ENCODE assay signal across 18 cellular contexts in the genomic region with DNA sequence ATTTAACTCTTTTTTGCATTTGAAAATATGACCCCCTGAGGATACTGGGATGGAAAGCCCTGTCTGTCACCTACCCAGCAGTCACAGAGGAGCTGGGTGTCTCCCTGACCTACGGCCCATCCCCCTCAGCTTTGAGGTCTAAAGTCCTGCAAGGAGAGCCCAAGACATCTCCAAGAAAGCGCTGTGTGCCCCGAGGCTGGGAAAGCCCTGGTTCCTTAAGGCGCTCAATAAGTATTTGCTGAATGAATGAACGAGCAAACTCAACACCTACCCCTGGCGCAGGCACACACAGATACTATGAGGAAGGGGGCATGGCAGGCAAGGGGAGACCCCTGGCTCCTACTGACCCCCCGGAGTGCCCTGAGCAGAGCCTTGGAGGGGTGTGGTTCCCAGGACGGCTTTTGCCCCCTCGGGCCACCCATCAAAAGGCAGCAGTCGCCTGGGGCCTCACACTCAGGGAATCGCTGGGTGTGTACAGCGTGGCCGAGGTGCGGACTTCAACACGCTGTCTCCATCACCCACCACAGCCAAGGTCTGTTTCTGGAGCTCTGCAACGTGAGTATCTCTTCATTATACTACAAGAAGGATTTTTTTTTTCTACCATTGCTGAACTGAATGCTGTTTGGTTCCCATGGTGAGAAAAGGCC.
DNase-seq lines count a peak whose midpoint lies in the region; ATAC-seq and TF ChIP-seq lines count a peak whose summit lies in the region.
"Had no signal": no experiment of that assay in that cellular context is flagged by ENCODE, and none has a peak within 500 bp of the region (broad histone marks: within the 10 kb centered on the region; RNA-seq: fewer than 3 reads in every experiment).

No MANE protein-coding gene starts in this region.

- no peaks in the 10 kb centered on the region for H3K9me2 ChIP-seq in hepatocyte (replicated peaks; ENCODE audit: insufficient read depth)

- H3K79me1 ChIP-seq in neuronal stem cell (ENCODE audit: low read depth, low read length): no peaks in the 10 kb centered on the region

- POLR2A ChIA-PET in Caco-2 (lab: Charles Lee): no interaction called here

- H4K8ac ChIP-seq in neuronal stem cell (ENCODE audit: low read depth, low read length): no peak overlapping the region

- no peaks in the 10 kb centered on the region for H3K27me3 Mint-ChIP-seq in Caco-2 (ENCODE audit: insufficient read depth, unreplicated experiment)
- peaks cover 22% of the 10 kb centered on the region for H3K27me3 Mint-ChIP-seq in activated T-helper 1 cell treated with anti-CD3 and anti-CD28 coated beads, Interleukin-12 subunit alpha, Interleukin-12 subunit beta, Interleukin-2, Interleukin-4 antibody, amounts not matched to agents 30 ng/mL and 10 ng/mL and 1 ng/mL, durations not matched to agents 14 hours and 24 hours and 36 hours (ENCODE audit: insufficient read depth)

- peak overlapping the region; percentile 54 for H3K27ac ChIP-seq in hepatocyte
- H3K27ac ChIP-seq in neuronal stem cell (replicated peaks; ENCODE audit: low read length): no peak overlapping the region
- H3K27ac ChIP-seq in heart right ventricle: no peak overlapping the region
- H3K27ac ChIP-seq: PC-9, RWPE1 had no signal

- peaks cover 32% of the 10 kb centered on the region for H3K4me1 Mint-ChIP-seq in Caco-2 (ENCODE audit: low read depth, unreplicated experiment)
- H3K4me1 Mint-ChIP-seq in activated T-helper 1 cell treated with anti-CD3 and anti-CD28 coated beads, Interleukin-12 subunit alpha, Interleukin-12 subunit beta, Interleukin-2, Interleukin-4 antibody, amounts not matched to agents 30 ng/mL and 10 ng/mL and 1 ng/mL, durations not matched to agents 14 hours and 24 hours and 36 hours (ENCODE audit: low read depth): no peaks in the 10 kb centered on the region
- H3K4me1 Mint-ChIP-seq: CD14-positive monocyte had no signal

- no peak for TF ChIP-seq CTCF in Caco-2 (IDR thresholded peaks at IDR 0.05; ENCODE audit: insufficient read depth in 1 of 2, low read depth in 1 of 2, low read length in 1 of 2, severe bottlenecking in 1 of 2, unreplicated experiment in 1 of 2)
- TF ChIP-seq CTCF in hepatocyte (IDR thresholded peaks at IDR 0.05; ENCODE audit: poor library complexity): no peak
- TF ChIP-seq CTCF in heart right ventricle (IDR thresholded peaks at IDR 0.05): no peak
- TF ChIP-seq CTCF in BE2C (IDR thresholded peaks at IDR 0.05; ENCODE audit: low read depth, low read length): no peak

- H2BK120ac ChIP-seq in neuronal stem cell (ENCODE audit: low read depth, low read length): no peak overlapping the region

- peak; percentile 36 to 85 for DNase-seq in Caco-2
- DNase-seq in HuH-7 (ENCODE audit: low spot score): peak; percentile 33
- peak; percentile 56 for DNase-seq in hepatocyte (ENCODE audit: low spot score)
- no peak for DNase-seq in neuronal stem cell (ENCODE audit: low spot score)
- DNase-seq in heart right ventricle: no peak
- no peak for DNase-seq in activated T-helper 1 cell treated with anti-CD3 and anti-CD28 coated beads, Interleukin-12 subunit alpha, Interleukin-12 subunit beta, Interleukin-2, Interleukin-4 antibody, amounts not matched to agents 30 ng/mL and 10 ng/mL and 1 ng/mL, durations not matched to agents 14 hours and 24 hours and 36 hours (ENCODE audit: low spot score)
- no peak for DNase-seq in NCI-H510A (lab: John Stamatoyannopoulos, UW)
- no peak for DNase-seq in BE2C
- DNase-seq: DMS79 treated with DMSO at 0.1 percent for 48 hours, HFFc6, IMR-90, NCI-H1930, NCI-H524, NCI-H82, PC-9, SIG-M5 had no signal

- 0 out of 2 replicates have a peak, but pooled peaks cover 3% of the 10 kb centered on the region for H3K9me3 ChIP-seq in Caco-2
- H3K9me3 ChIP-seq in hepatocyte (ENCODE audit: low read depth): no peaks in the 10 kb centered on the region
- H3K9me3 ChIP-seq in neuronal stem cell (replicated peaks in 1 of 2; ENCODE audit: control insufficient read depth in 2 of 2, insufficient read depth in 1 of 2, low read depth in 1 of 2, low read length in 2 of 2): peaks cover 2 to 3% of the 10 kb centered on the region in 2 donors
- H3K9me3 ChIP-seq in heart right ventricle: peaks cover 0 to 10% (median 0%) of the 10 kb centered on the region in 11 donors
- no peaks in the 10 kb centered on the region for H3K9me3 ChIP-seq in BE2C

- no peaks in the 10 kb centered on the region for H3K27me3 ChIP-seq in Caco-2 (replicated peaks; ENCODE audit: control insufficient read depth, insufficient read depth, low read length)
- no peaks in the 10 kb centered on the region for H3K27me3 ChIP-seq in hepatocyte
- peaks cover 0 to 22% (median 0%) of the 10 kb centered on the region in 3 experiments for H3K27me3 ChIP-seq in neuronal stem cell (ENCODE audit: control insufficient read depth in 3 of 3, insufficient read depth in 3 of 3, low read depth in 1 of 3, low read length in 3 of 3)
- H3K27me3 ChIP-seq in heart right ventricle: peaks cover 0 to 45% (median 20%) of the 10 kb centered on the region in 7 donors
- no peaks in the 10 kb centered on the region for H3K27me3 ChIP-seq in BE2C

- BruUV-seq in Caco-2 (replicated peaks; lab: Mats Ljungman, UMichigan): TSS peak; percentile 64

- no peak overlapping the region for H3K4ac ChIP-seq in neuronal stem cell (ENCODE audit: low read length)

- H4K20me1 ChIP-seq in hepatocyte (ENCODE audit: insufficient read depth, poor library complexity, severe bottlenecking): no peaks in the 10 kb centered on the region

- H3K36me3 Mint-ChIP-seq in Caco-2 (ENCODE audit: insufficient read depth, unreplicated experiment): peaks cover 10% of the 10 kb centered on the region
- H3K36me3 Mint-ChIP-seq in activated T-helper 1 cell treated with anti-CD3 and anti-CD28 coated beads, Interleukin-12 subunit alpha, Interleukin-12 subunit beta, Interleukin-2, Interleukin-4 antibody, amounts not matched to agents 30 ng/mL and 10 ng/mL and 1 ng/mL, durations not matched to agents 14 hours and 24 hours and 36 hours (ENCODE audit: low read depth): peaks cover 1% of the 10 kb centered on the region
- H3K36me3 Mint-ChIP-seq: CD14-positive monocyte had no signal

- H3K4me3 ChIP-seq in Caco-2 (ENCODE audit: low read depth, low read length) (peak overlapping the region; percentile 29), hepatocyte (no peak overlapping the region), neuronal stem cell (ENCODE audit: low read length in 2 of 2) (no peak overlapping the region), heart right ventricle (no peak overlapping the region), BE2C (ENCODE audit: low read depth, low read length) (no peak overlapping the region)
- H3K4me3 ChIP-seq: PC-9 had no signal

- H4K91ac ChIP-seq in neuronal stem cell (ENCODE audit: low read depth, low read length, poor library complexity): no peak overlapping the region

- no peak overlapping the region for H2BK12ac ChIP-seq in neuronal stem cell (ENCODE audit: low read length)

- no peak for ATAC-seq in heart right ventricle

- CTCF ChIA-PET in Caco-2 (lab: Charles Lee): interaction anchor here (0.7 kb wide), 1 partner anchor 72 kb away, joined by 3 read pairs; no protein-coding TSS in a partner anchor

- peak overlapping the region; percentile 52 for H3K4me3 Mint-ChIP-seq in Caco-2 (ENCODE audit: unreplicated experiment)
- H3K4me3 Mint-ChIP-seq in activated T-helper 1 cell treated with anti-CD3 and anti-CD28 coated beads, Interleukin-12 subunit alpha, Interleukin-12 subunit beta, Interleukin-2, Interleukin-4 antibody, amounts not matched to agents 30 ng/mL and 10 ng/mL and 1 ng/mL, durations not matched to agents 14 hours and 24 hours and 36 hours: no peak overlapping the region
- H3K4me3 Mint-ChIP-seq: CD14-positive monocyte, HFFc6 had no signal

- intact Hi-C loops in Caco-2 (cut with micrococcal nuclease; ENCODE audit: unreplicated experiment): loop anchor here (2.0 kb wide), 1 partner anchor 14 kb away; no protein-coding TSS in a partner anchor
- intact Hi-C loops in heart right ventricle (cut with DNase I): no loop called here
- intact Hi-C loops in activated T-helper 1 cell treated with anti-CD3 and anti-CD28 coated beads, Interleukin-12 subunit alpha, Interleukin-12 subunit beta, Interleukin-2, Interleukin-4 antibody, amounts not matched to agents 30 ng/mL and 10 ng/mL and 1 ng/mL, durations not matched to agents 14 hours and 24 hours and 36 hours (cut with micrococcal nuclease): no loop called here

- no peak overlapping the region for H3K14ac ChIP-seq in neuronal stem cell (ENCODE audit: low read length)

- peak overlapping the region; percentile 85 for H2AK5ac ChIP-seq in neuronal stem cell (ENCODE audit: low read depth, low read length)

- peak overlapping the region; percentile 60 for H3K18ac ChIP-seq in neuronal stem cell (ENCODE audit: low read length)

- H2BK15ac ChIP-seq in neuronal stem cell (ENCODE audit: low read length): no peak overlapping the region

- H3K4me2 ChIP-seq in hepatocyte (peak overlapping the region; percentile 60), neuronal stem cell (ENCODE audit: insufficient read depth, low read length, poor library complexity, severe bottlenecking) (no peak overlapping the region)
- H3K4me2 ChIP-seq: PC-9 had no signal

- H3K36me3 ChIP-seq in Caco-2 (ENCODE audit: control insufficient read depth, insufficient read depth, low read length) (no peaks in the 10 kb centered on the region), hepatocyte (replicated peaks; ENCODE audit: insufficient read depth, low read depth) (no peaks in the 10 kb centered on the region), neuronal stem cell (replicated peaks in 1 of 2; ENCODE audit: control insufficient read depth in 2 of 2, insufficient read depth in 2 of 2, low read length in 2 of 2) (no peaks in the 10 kb centered on the region), heart right ventricle (no peaks in the 10 kb centered on the region), BE2C (no peaks in the 10 kb centered on the region)

- WGBS in hepatocyte (ENCODE audit: low lambda C conversion rate, missing lambda C conversion rate): 63% methylated on average over 16 of the region's 16 CpGs
- WGBS in neuronal stem cell (ENCODE audit: extremely low coverage in 2 of 2, insufficient read length in 2 of 2, insufficient replicate concordance in 1 of 2), 2 donors: no CpG with 5 or more reads among the region's 16 CpGs
- 58 to 65% methylated on average over 16 of the region's 16 CpGs for WGBS in heart right ventricle, 2 donors

- no peaks in the 10 kb centered on the region for H3K79me2 ChIP-seq in hepatocyte

- peak overlapping the region; percentile 4 for H3K27ac Mint-ChIP-seq in Caco-2 (ENCODE audit: unreplicated experiment)
- no peak overlapping the region for H3K27ac Mint-ChIP-seq in activated T-helper 1 cell treated with anti-CD3 and anti-CD28 coated beads, Interleukin-12 subunit alpha, Interleukin-12 subunit beta, Interleukin-2, Interleukin-4 antibody, amounts not matched to agents 30 ng/mL and 10 ng/mL and 1 ng/mL, durations not matched to agents 14 hours and 24 hours and 36 hours
- H3K27ac Mint-ChIP-seq: HFFc6 had no signal

- H3K4me1 ChIP-seq in Caco-2: peaks cover 44% of the 10 kb centered on the region
- H3K4me1 ChIP-seq in hepatocyte (ENCODE audit: insufficient read depth): peaks cover 32% of the 10 kb centered on the region
- peaks cover 10 to 11% of the 10 kb centered on the region in 2 donors for H3K4me1 ChIP-seq in neuronal stem cell (ENCODE audit: control insufficient read depth in 2 of 2, insufficient read depth in 1 of 2, low read depth in 1 of 2, low read length in 2 of 2)
- no peaks in the 10 kb centered on the region for H3K4me1 ChIP-seq in heart right ventricle
- H3K4me1 ChIP-seq in BE2C: peaks cover 19% of the 10 kb centered on the region

- H2BK5ac ChIP-seq in neuronal stem cell (ENCODE audit: low read length): no peak overlapping the region

- no peak overlapping the region for H3K9ac ChIP-seq in neuronal stem cell (ENCODE audit: low read depth, low read length, poor library complexity)

- peak overlapping the region; percentile 14 for H3K23ac ChIP-seq in neuronal stem cell (ENCODE audit: low read depth, low read length, poor library complexity)

- H2AFZ ChIP-seq in hepatocyte (no peak overlapping the region), neuronal stem cell (ENCODE audit: low read length) (peak overlapping the region; percentile 1)
- H2AFZ ChIP-seq: PC-9 had no signal

- no peaks in the 10 kb centered on the region for H3K9me3 Mint-ChIP-seq in Caco-2 (ENCODE audit: unreplicated experiment)
- H3K9me3 Mint-ChIP-seq in activated T-helper 1 cell treated with anti-CD3 and anti-CD28 coated beads, Interleukin-12 subunit alpha, Interleukin-12 subunit beta, Interleukin-2, Interleukin-4 antibody, amounts not matched to agents 30 ng/mL and 10 ng/mL and 1 ng/mL, durations not matched to agents 14 hours and 24 hours and 36 hours: peaks cover 4% of the 10 kb centered on the region
- H3K9me3 Mint-ChIP-seq: HFFc6 had no signal

Comparison
In these comparisons a context has a peak if more than half of its experiments do, and no peak if none do; other contexts are left out.
1. DNase-seq: peak in Caco-2 (2 of 2), HuH-7 (single experiment) and hepatocyte (single experiment); none in neuronal stem cell (single experiment), heart right ventricle (0 of 2), activated T-helper 1 cell treated with anti-CD3 and anti-CD28 coated beads, Interleukin-12 subunit alpha, Interleukin-12 subunit beta, Interleukin-2, Interleukin-4 antibody, amounts not matched to agents 30 ng/mL and 10 ng/mL and 1 ng/mL, durations not matched to agents 14 hours and 24 hours and 36 hours (single experiment), NCI-H510A (single experiment) and BE2C (single experiment).